Comparison of ENCODE assay signal across 18 cellular contexts in the genomic region with DNA sequence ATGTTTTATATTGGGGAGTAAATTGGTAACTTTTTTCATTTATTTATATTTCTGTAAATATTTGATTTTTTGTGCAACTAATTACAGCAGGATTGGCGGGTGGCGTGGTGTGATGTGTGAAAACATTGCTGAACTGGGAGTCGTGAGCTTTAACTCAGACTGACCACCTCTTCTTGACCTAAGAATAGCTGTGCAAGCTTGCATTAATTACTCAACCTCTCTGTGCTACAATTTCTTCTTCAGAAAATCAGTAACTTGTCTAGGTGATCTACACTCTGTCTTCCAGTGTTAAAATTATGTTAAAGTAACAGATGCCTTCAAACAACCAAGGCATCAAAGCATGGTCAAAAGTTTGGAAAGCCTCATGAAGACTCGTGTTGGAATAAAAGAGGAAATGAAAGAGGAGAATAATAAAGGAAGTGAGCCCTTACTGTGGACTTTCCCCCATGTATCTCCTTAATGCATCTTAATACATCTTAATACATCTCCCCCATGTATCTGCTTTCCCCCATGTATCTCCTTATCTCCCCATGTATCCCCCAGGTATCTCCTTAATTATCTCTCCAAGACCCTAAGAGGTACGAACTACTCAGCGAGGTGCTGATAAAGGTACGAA.
DNase-seq lines count a peak whose midpoint lies in the region; ATAC-seq and TF ChIP-seq lines count a peak whose summit lies in the region.
"Had no signal": no experiment of that assay in that cellular context is flagged by ENCODE, and none has a peak within 500 bp of the region (broad histone marks: within the 10 kb centered on the region; RNA-seq: fewer than 3 reads in every experiment).

No MANE protein-coding gene starts in this region.

- TF ChIP-seq CTCF in OCI-LY3 (IDR thresholded peaks at IDR 0.05; ENCODE audit: low read depth, low read length), result no peak
- no peak for TF ChIP-seq CTCF in lower lobe of right lung (IDR thresholded peaks at IDR 0.05)
- TF ChIP-seq CTCF in upper lobe of right lung (IDR thresholded peaks at IDR 0.05), result no peak
- no peak for TF ChIP-seq CTCF in CD4-positive, alpha-beta T cell (IDR thresholded peaks at IDR 0.05)

- H3K27ac ChIP-seq in OCI-LY3 (ENCODE audit: low read length) (no peak overlapping the region), lower lobe of right lung (no peak overlapping the region), upper lobe of right lung (no peak overlapping the region), right cardiac atrium (ENCODE audit: low read length) (no peak overlapping the region)
- no peak overlapping the region for H3K27ac ChIP-seq in CD4-positive, alpha-beta T cell (ENCODE audit: low read depth, low read length)
- H3K27ac ChIP-seq: HL-60, SJCRH30 had no signal

- no peak overlapping the region for H3K4me3 Mint-ChIP-seq in CD4-positive, alpha-beta T cell

- intact Hi-C loops in lower lobe of right lung (cut with DNase I), result no loop called here
- intact Hi-C loops in upper lobe of right lung (cut with DNase I), result no loop called here
- intact Hi-C loops in CD4-positive, alpha-beta T cell (cut with DNase I, micrococcal nuclease), result no loop called here
- intact Hi-C loops in right cardiac atrium (cut with DNase I), result no loop called here

- DNase-seq in SKM-1 treated with dmso at 0.1 percent for 144 hours (lab: John Stamatoyannopoulos, UW; ENCODE audit: unreplicated experiment), result peak; percentile 9
- no peak for DNase-seq in SKM-1 (lab: John Stamatoyannopoulos, UW; ENCODE audit: unreplicated experiment)
- no peak for DNase-seq in lower lobe of right lung
- no peak for DNase-seq in upper lobe of right lung
- no peak for DNase-seq in CD4-positive, alpha-beta T cell
- no peak for DNase-seq in right cardiac atrium
- DNase-seq: C1 segment of cervical spinal cord, Caco-2, GOT3, NCI-H1092 treated with DMSO at 0.1 percent for 48 hours, NCI-H1694, NCI-H2107, NCI-H345, NCI-H69, SJCRH30 had no signal

- POLR2A ChIA-PET in CD4-positive, alpha-beta T cell (lab: Charles Lee), result no interaction called here

- peak overlapping the region; percentile 37 for H3K4me2 ChIP-seq in OCI-LY3 (ENCODE audit: low read length)

- no peaks in the 10 kb centered on the region for H4K20me1 ChIP-seq in OCI-LY3 (ENCODE audit: insufficient read depth, low read length)

- CTCF ChIA-PET in CD4-positive, alpha-beta T cell (lab: Charles Lee), result no interaction called here

- no peaks in the 10 kb centered on the region for H3K4me1 Mint-ChIP-seq in CD4-positive, alpha-beta T cell (ENCODE audit: low read depth)

- H3K9me3 Mint-ChIP-seq in CD4-positive, alpha-beta T cell, result no peaks in the 10 kb centered on the region

- H3K9ac ChIP-seq in OCI-LY3 (ENCODE audit: low read length), result no peak overlapping the region

- peaks cover 62% of the 10 kb centered on the region for H3K36me3 Mint-ChIP-seq in CD4-positive, alpha-beta T cell (ENCODE audit: low read depth)

- 85% methylated on average over 7 of the region's 7 CpGs for WGBS in right cardiac atrium

- no peaks in the 10 kb centered on the region for H3K27me3 Mint-ChIP-seq in CD4-positive, alpha-beta T cell

- H3K79me2 ChIP-seq in OCI-LY3 (ENCODE audit: low read length), result no peaks in the 10 kb centered on the region

- H3K27me3 ChIP-seq in OCI-LY3 (ENCODE audit: low read depth, low read length), result no peaks in the 10 kb centered on the region
- H3K27me3 ChIP-seq in lower lobe of right lung (ENCODE audit: low read depth), result no peaks in the 10 kb centered on the region
- no peaks in the 10 kb centered on the region for H3K27me3 ChIP-seq in upper lobe of right lung
- H3K27me3 ChIP-seq in CD4-positive, alpha-beta T cell (ENCODE audit: control insufficient read depth, insufficient read depth, low read length), result no peaks in the 10 kb centered on the region
- no peaks in the 10 kb centered on the region for H3K27me3 ChIP-seq in right cardiac atrium (ENCODE audit: control insufficient read depth, insufficient read depth)
- H3K27me3 ChIP-seq: SJCRH30 had no signal

- H3K27ac Mint-ChIP-seq in CD4-positive, alpha-beta T cell, result no peak overlapping the region

- H3K9me3 ChIP-seq in OCI-LY3 (ENCODE audit: insufficient read depth, low read length), result no peaks in the 10 kb centered on the region
- no peaks in the 10 kb centered on the region for H3K9me3 ChIP-seq in lower lobe of right lung
- H3K9me3 ChIP-seq in upper lobe of right lung, result no peaks in the 10 kb centered on the region
- H3K9me3 ChIP-seq in CD4-positive, alpha-beta T cell (ENCODE audit: control insufficient read depth, low read length), result no peaks in the 10 kb centered on the region
- H3K9me3 ChIP-seq in right cardiac atrium (ENCODE audit: control insufficient read depth, low read length), result no peaks in the 10 kb centered on the region
- H3K9me3 ChIP-seq: Caco-2, SJCRH30 had no signal

- H2AFZ ChIP-seq in OCI-LY3 (ENCODE audit: low read depth, low read length), result no peak overlapping the region

- ATAC-seq in lower lobe of right lung, result peak; percentile 35 to 56
- peak; percentile 69 for ATAC-seq in upper lobe of right lung
- no peak for ATAC-seq in CD4-positive, alpha-beta T cell (ENCODE audit: poor library complexity)
- no peak for ATAC-seq in right cardiac atrium
- no peak for ATAC-seq in GM21737 (IDR thresholded peaks at IDR 0.05; ENCODE audit: unreplicated experiment)

- no peaks in the 10 kb centered on the region for H3K36me3 ChIP-seq in OCI-LY3 (replicated peaks; ENCODE audit: low read depth, low read length)
- H3K36me3 ChIP-seq in lower lobe of right lung, result peaks cover 14% of the 10 kb centered on the region
- no peaks in the 10 kb centered on the region for H3K36me3 ChIP-seq in upper lobe of right lung

- H3K4me1 ChIP-seq in OCI-LY3 (ENCODE audit: low read length), result peaks cover 14% of the 10 kb centered on the region
- peaks cover 11% of the 10 kb centered on the region for H3K4me1 ChIP-seq in lower lobe of right lung
- H3K4me1 ChIP-seq in upper lobe of right lung, result peaks cover 7% of the 10 kb centered on the region
- H3K4me1 ChIP-seq in right cardiac atrium (ENCODE audit: control insufficient read depth, insufficient read depth, low read length), result no peaks in the 10 kb centered on the region
- H3K4me1 ChIP-seq: Caco-2, SJCRH30 had no signal

- peak overlapping the region; percentile 24; the same call in 1 of the 2 replicates for H3K4me3 ChIP-seq in OCI-LY3 (ENCODE audit: low read length)
- no peak overlapping the region for H3K4me3 ChIP-seq in lower lobe of right lung
- no peak overlapping the region for H3K4me3 ChIP-seq in upper lobe of right lung
- H3K4me3 ChIP-seq in right cardiac atrium (ENCODE audit: low read length), result no peak overlapping the region
- H3K4me3 ChIP-seq: SJCRH30 had no signal

Comparison
In these comparisons a context has a peak if more than half of its experiments do, and no peak if none do; other contexts are left out.
1. ATAC-seq: peak in lower lobe of right lung (2 of 2) and upper lobe of right lung (single experiment); none in CD4-positive, alpha-beta T cell (single experiment), right cardiac atrium (0 of 2) and GM21737 (single experiment).